9 cellular contexts compared by ENCODE assay signal in genomic region chr1:227542153-227543120, GRCh38. TPM values are rescaled to one million over a fixed set of nuclear protein-coding genes. Genes with fewer than 3 reads are reported as not detected.
A peak's percentile ranks its signal among the peaks of the same experiment; 100 is the strongest.
DNase-seq lines count a peak whose midpoint lies in the region; ATAC-seq and TF ChIP-seq lines count a peak whose summit lies in the region.
"Had no signal": no experiment of that assay in that cellular context is flagged by ENCODE, and none has a peak within 500 bp of the region (broad histone marks: within the 10 kb centered on the region; RNA-seq: fewer than 3 reads in every experiment).

No MANE protein-coding gene starts in this region.

- ATAC-seq in GM19035 (IDR thresholded peaks at IDR 0.05; ENCODE audit: unreplicated experiment): peak; percentile 98
- peak; percentile 95 for ATAC-seq in HG03342 (IDR thresholded peaks at IDR 0.05; ENCODE audit: unreplicated experiment)

- peaks cover 3% of the 10 kb centered on the region for H3K27me3 ChIP-seq in mononuclear cell (ENCODE audit: insufficient read depth, low read length)

- H3K4me3 ChIP-seq in epithelial cell of esophagus (ENCODE audit: low read length) (peak overlapping the region; percentile 48), mononuclear cell (ENCODE audit: low read length) (peak overlapping the region; percentile 47)
- H3K4me3 ChIP-seq: SK-N-MC had no signal

- peaks cover 15% of the 10 kb centered on the region for H3K4me1 ChIP-seq in mononuclear cell (ENCODE audit: insufficient read depth, low read length)

- DNase-seq in AG20443 (ENCODE audit: low spot score): peak; percentile 98
- peak; percentile 29 for DNase-seq in NCI-H748 treated with DMSO at 0.1 percent for 48 hours (lab: John Stamatoyannopoulos, UW)
- DNase-seq in activated CD8-positive, alpha-beta memory T cell treated with anti-CD3 and anti-CD28 coated beads, Interleukin-2, amount 50 U/mL, for 4 hours: peak; percentile 91
- DNase-seq in epithelial cell of esophagus (ENCODE audit: low read depth): peak; percentile 72
- peak; percentile 79 to 83 for DNase-seq in stimulated activated CD8-positive, alpha-beta memory T cell treated with anti-CD3 and anti-CD28 coated beads, Interleukin-15, amount 100 ng/mL, for 48 hours (ENCODE audit: low read depth in 2 of 2)

- no peaks in the 10 kb centered on the region for H3K9me3 ChIP-seq in mononuclear cell (ENCODE audit: low read depth, low read length)

- peak; percentile 57 for TF ChIP-seq CTCF in epithelial cell of esophagus (IDR thresholded peaks at IDR 0.05; ENCODE audit: insufficient read depth, low read depth, low read length, missing control alignments)

RNA-seq across cellular contexts. Expression of gene ZNF678, which starts 20.9 kb away (rescaled TPM):
- total RNA-seq in mononuclear cell: 6.1 TPM

Comparison
In these comparisons a context has a peak if more than half of its experiments do, and no peak if none do; other contexts are left out.
1. Peak in every context shown above with its lines: DNase-seq, ATAC-seq and H3K4me3 ChIP-seq.
2. DNase-seq: peak in every context shown above with its lines; median percentile 98 in AG20443; 91 in activated CD8-positive, alpha-beta memory T cell treated with anti-CD3 and anti-CD28 coated beads, Interleukin-2, amount 50 U/mL, for 4 hours; 81 in stimulated activated CD8-positive, alpha-beta memory T cell treated with anti-CD3 and anti-CD28 coated beads, Interleukin-15, amount 100 ng/mL, for 48 hours; 72 in epithelial cell of esophagus; 29 in NCI-H748 treated with DMSO at 0.1 percent for 48 hours.